Comparison of ENCODE assay signal across 8 cellular contexts in genomic region chr5:115842952-115843351, GRCh38. TPM values are rescaled to one million over a fixed set of nuclear protein-coding genes. Genes with fewer than 3 reads are reported as not detected.
DNase-seq lines count a peak whose midpoint lies in the region; ATAC-seq and TF ChIP-seq lines count a peak whose summit lies in the region.

No MANE protein-coding gene starts in this region.

- no peaks in the 10 kb centered on the region for H3K9me3 ChIP-seq in tibial artery

- peak overlapping the region; percentile 96 for H3K4me3 Mint-ChIP-seq in activated T-cell treated with anti-CD3 and anti-CD28 coated beads, Interleukin-2, amount 50 U/mL, for 72 hours
- peak overlapping the region; percentile 92 for H3K4me3 Mint-ChIP-seq in activated T-helper 2 cell treated with anti-CD3 and anti-CD28 coated beads, Interferon-gamma antibody, Interleukin-2, Interleukin-4, amounts not matched to agents 10 μg/mL and 5 μg/mL and 100 μg/mL, durations not matched to agents 14 hours and 24 hours and 36 hours (ENCODE audit: low read depth)

- intact Hi-C loops in activated T-helper 2 cell treated with anti-CD3 and anti-CD28 coated beads, Interferon-gamma antibody, Interleukin-2, Interleukin-4, amounts not matched to agents 10 μg/mL and 5 μg/mL and 100 μg/mL, durations not matched to agents 14 hours and 24 hours and 36 hours (cut with micrococcal nuclease) = loop anchor here (5.0 kb wide), 3 partner anchors 224 to 546 kb away; partner anchors contain the start of gene CCDC112
- intact Hi-C loops in tibial artery (cut with DNase I; ENCODE audit: low total_unique reads) = loop anchor here (5.0 kb wide), 1 partner anchor 216 kb away; the partner anchor contains the start of gene TMED7

- DNase-seq in activated T-cell treated with anti-CD3 and anti-CD28 coated beads, Interleukin-2, amount 50 U/mL, for 72 hours = no peak
- DNase-seq in activated T-cell treated with anti-CD3 and anti-CD28 coated beads for 4 hours (no peak), kidney epithelial cell (ENCODE audit: low read depth) (no peak), tibial artery (no peak), inferior parietal cortex (ENCODE audit: extremely low spot score) (no peak), EL (no peak)
- no peak for DNase-seq in activated T-helper 2 cell treated with anti-CD3 and anti-CD28 coated beads, Interferon-gamma antibody, Interleukin-2, Interleukin-4, amounts not matched to agents 10 μg/mL and 5 μg/mL and 100 μg/mL, durations not matched to agents 14 hours and 24 hours and 36 hours (ENCODE audit: low spot score)
- DNase-seq in activated CD8-positive, alpha-beta memory T cell treated with anti-CD3 and anti-CD28 coated beads, Interleukin-2, amount 50 U/mL, for 48 hours = no peak

- H3K4me3 ChIP-seq in kidney epithelial cell (ENCODE audit: low read depth, low read length) (peak overlapping the region; percentile 85), tibial artery (peak overlapping the region; percentile 80 to 97)

- ATAC-seq in activated T-cell treated with anti-CD3 and anti-CD28 coated beads, Interleukin-2, amount 50 U/mL, for 72 hours (replicated peaks in 1 of 2) = no peak

- H3K27ac Mint-ChIP-seq in activated T-cell treated with anti-CD3 and anti-CD28 coated beads, Interleukin-2, amount 50 U/mL, for 72 hours = peak overlapping the region; percentile 91
- H3K27ac Mint-ChIP-seq in activated T-helper 2 cell treated with anti-CD3 and anti-CD28 coated beads, Interferon-gamma antibody, Interleukin-2, Interleukin-4, amounts not matched to agents 10 μg/mL and 5 μg/mL and 100 μg/mL, durations not matched to agents 14 hours and 24 hours and 36 hours = no peak overlapping the region

- H3K36me3 ChIP-seq in kidney epithelial cell (ENCODE audit: control insufficient read depth, insufficient read depth, low read length) (no peaks in the 10 kb centered on the region), tibial artery (no peaks in the 10 kb centered on the region)

- peak overlapping the region; percentile 93 to 98 for H3K27ac ChIP-seq in tibial artery

- peaks cover 0 to 66% (median 35%) of the 10 kb centered on the region in 4 donors for H3K4me1 ChIP-seq in tibial artery

- H3K27me3 ChIP-seq in kidney epithelial cell (ENCODE audit: control insufficient read depth, insufficient read depth, low read length) (no peaks in the 10 kb centered on the region), tibial artery (no peaks in the 10 kb centered on the region)

- peaks cover 49% of the 10 kb centered on the region for H3K4me1 Mint-ChIP-seq in activated T-cell treated with anti-CD3 and anti-CD28 coated beads, Interleukin-2, amount 50 U/mL, for 72 hours (ENCODE audit: low read depth)
- H3K4me1 Mint-ChIP-seq in activated T-helper 2 cell treated with anti-CD3 and anti-CD28 coated beads, Interferon-gamma antibody, Interleukin-2, Interleukin-4, amounts not matched to agents 10 μg/mL and 5 μg/mL and 100 μg/mL, durations not matched to agents 14 hours and 24 hours and 36 hours (ENCODE audit: low read depth) = peaks cover 38% of the 10 kb centered on the region

- H3K9me3 Mint-ChIP-seq in activated T-cell treated with anti-CD3 and anti-CD28 coated beads, Interleukin-2, amount 50 U/mL, for 72 hours = no peaks in the 10 kb centered on the region
- no peaks in the 10 kb centered on the region for H3K9me3 Mint-ChIP-seq in activated T-helper 2 cell treated with anti-CD3 and anti-CD28 coated beads, Interferon-gamma antibody, Interleukin-2, Interleukin-4, amounts not matched to agents 10 μg/mL and 5 μg/mL and 100 μg/mL, durations not matched to agents 14 hours and 24 hours and 36 hours

- no peaks in the 10 kb centered on the region for H3K27me3 Mint-ChIP-seq in activated T-cell treated with anti-CD3 and anti-CD28 coated beads, Interleukin-2, amount 50 U/mL, for 72 hours (ENCODE audit: low read depth)
- peaks cover 2% of the 10 kb centered on the region for H3K27me3 Mint-ChIP-seq in activated T-helper 2 cell treated with anti-CD3 and anti-CD28 coated beads, Interferon-gamma antibody, Interleukin-2, Interleukin-4, amounts not matched to agents 10 μg/mL and 5 μg/mL and 100 μg/mL, durations not matched to agents 14 hours and 24 hours and 36 hours (ENCODE audit: low read depth)

- TF ChIP-seq CTCF in kidney epithelial cell (IDR thresholded peaks at IDR 0.05; ENCODE audit: insufficient read depth, low read length, poor library complexity, severe bottlenecking) = no peak
- TF ChIP-seq CTCF in tibial artery (IDR thresholded peaks at IDR 0.05) = no peak

- peaks cover 0 to 4% of the 10 kb centered on the region in 2 donors for H3K36me3 Mint-ChIP-seq in activated T-cell treated with anti-CD3 and anti-CD28 coated beads, Interleukin-2, amount 50 U/mL, for 72 hours (ENCODE audit: insufficient read depth in 2 of 2)
- H3K36me3 Mint-ChIP-seq in activated T-helper 2 cell treated with anti-CD3 and anti-CD28 coated beads, Interferon-gamma antibody, Interleukin-2, Interleukin-4, amounts not matched to agents 10 μg/mL and 5 μg/mL and 100 μg/mL, durations not matched to agents 14 hours and 24 hours and 36 hours (ENCODE audit: low read depth) = peaks cover 21% of the 10 kb centered on the region

RNA-seq across cellular contexts. Expression of gene AP3S1, which starts 1.2 kb away (rescaled TPM):
- 10 to 100 TPM; 58.7 to 63.4 TPM for total RNA-seq in activated T-cell treated with anti-CD3 and anti-CD28 coated beads, Interleukin-2, amount 50 U/mL, for 72 hours
- 69.0 and 74.8 TPM in 2 replicates for total RNA-seq in activated T-helper 2 cell treated with anti-CD3 and anti-CD28 coated beads, Interferon-gamma antibody, Interleukin-2, Interleukin-4, amounts not matched to agents 10 μg/mL and 5 μg/mL and 100 μg/mL, durations not matched to agents 14 hours and 24 hours and 36 hours
- 116 and 208 TPM in 2 replicates for total RNA-seq in kidney epithelial cell

RNA-seq across cellular contexts. Expression of gene ATG12, which starts 1.6 kb away (rescaled TPM):
- 10 to 100 TPM; 43.0 to 50.0 TPM for total RNA-seq in activated T-cell treated with anti-CD3 and anti-CD28 coated beads, Interleukin-2, amount 50 U/mL, for 72 hours
- total RNA-seq in activated T-helper 2 cell treated with anti-CD3 and anti-CD28 coated beads, Interferon-gamma antibody, Interleukin-2, Interleukin-4, amounts not matched to agents 10 μg/mL and 5 μg/mL and 100 μg/mL, durations not matched to agents 14 hours and 24 hours and 36 hours = 33.8 and 34.5 TPM in 2 replicates
- 23.9 and 35.1 TPM in 2 replicates for total RNA-seq in kidney epithelial cell

RNA-seq across cellular contexts. Expression of gene CDO1, which starts 26.5 kb away (rescaled TPM):
- total RNA-seq in activated T-cell treated with anti-CD3 and anti-CD28 coated beads, Interleukin-2, amount 50 U/mL, for 72 hours = under 1 TPM; 0.42 to 0.50 TPM
- 0.18 and 1.2 TPM in 2 replicates for total RNA-seq in activated T-helper 2 cell treated with anti-CD3 and anti-CD28 coated beads, Interferon-gamma antibody, Interleukin-2, Interleukin-4, amounts not matched to agents 10 μg/mL and 5 μg/mL and 100 μg/mL, durations not matched to agents 14 hours and 24 hours and 36 hours
- total RNA-seq in kidney epithelial cell = 9.7 and 11.7 TPM in 2 replicates
